ENCODE assay signal across 9 cellular contexts in the genomic region with DNA sequence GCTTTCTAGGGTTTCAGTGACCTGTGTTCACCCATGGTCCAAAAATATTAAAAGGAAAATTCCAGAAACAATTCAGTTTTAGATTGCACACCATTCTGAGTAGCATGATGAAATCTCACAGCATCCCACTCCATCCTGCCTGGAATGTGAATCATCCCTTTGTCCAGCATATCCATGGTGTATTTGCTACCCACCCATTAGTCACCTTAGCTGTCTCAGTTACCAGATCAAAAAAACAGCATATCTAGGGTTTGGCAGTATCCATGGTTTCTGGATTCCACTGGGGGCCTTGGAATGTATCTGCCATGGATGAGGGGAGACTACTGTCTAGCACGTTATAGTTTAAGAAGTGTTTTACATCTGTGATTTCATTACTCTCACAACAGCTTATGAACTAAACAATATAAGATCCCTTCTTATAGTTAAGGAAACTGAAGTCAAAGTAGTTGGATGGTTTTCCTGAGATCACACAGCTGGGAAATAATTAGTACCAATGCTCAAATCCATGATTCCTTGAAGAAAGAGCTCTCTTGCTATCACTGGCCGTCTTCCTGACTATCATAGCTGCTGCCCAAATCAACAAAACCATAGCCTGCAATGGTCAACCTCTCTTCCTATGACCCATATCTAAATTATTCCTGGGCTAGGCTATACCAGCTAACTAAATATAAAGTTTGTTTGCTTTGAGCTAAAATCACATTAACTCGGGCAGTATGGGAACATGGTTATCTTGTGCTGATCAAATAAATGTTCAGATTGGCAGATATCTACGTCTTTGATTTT.
DNase-seq lines count a peak whose midpoint lies in the region; ATAC-seq and TF ChIP-seq lines count a peak whose summit lies in the region.
"Had no signal": no experiment of that assay in that cellular context is flagged by ENCODE, and none has a peak within 500 bp of the region (broad histone marks: within the 10 kb centered on the region; RNA-seq: fewer than 3 reads in every experiment).

No MANE protein-coding gene starts in this region.

- 63% methylated on average over 4 of the region's 4 CpGs for WGBS in hepatocyte (ENCODE audit: low lambda C conversion rate, missing lambda C conversion rate)

- peak; percentile 41 for DNase-seq in HFF-Myc (ENCODE audit: extremely low read depth, low read depth)
- peak; percentile 94 for DNase-seq in amniotic epithelial cell (ENCODE audit: low read depth)
- DNase-seq in hepatocyte (ENCODE audit: low spot score): no peak
- DNase-seq in tibial artery: no peak
- no peak for DNase-seq in GF-D8 (lab: John Stamatoyannopoulos, UW)
- DNase-seq in occipital lobe (lab: John Stamatoyannopoulos, UW): no peak
- DNase-seq: retina had no signal

- no peak overlapping the region for H3K4me2 ChIP-seq in hepatocyte

- peak overlapping the region; percentile 67 for H3K27ac ChIP-seq in hepatocyte
- H3K27ac ChIP-seq in tibial artery: peak overlapping the region; percentile 77 to 86

- intact Hi-C loops in tibial artery (cut with DNase I; ENCODE audit: low total_unique reads): loop anchor here (10.0 kb wide), 1 partner anchor 68 kb away; no protein-coding TSS in a partner anchor

- H3K4me1 ChIP-seq in hepatocyte (ENCODE audit: insufficient read depth): peaks cover 22% of the 10 kb centered on the region
- H3K4me1 ChIP-seq in tibial artery: peaks cover 6 to 81% (median 53%) of the 10 kb centered on the region in 4 donors

- H3K79me2 ChIP-seq in hepatocyte: no peaks in the 10 kb centered on the region

- H3K4me3 ChIP-seq in HFF-Myc (replicated peaks; ENCODE audit: low read depth, low read length) (no peak overlapping the region), hepatocyte (no peak overlapping the region), tibial artery (no peak overlapping the region)

- H4K20me1 ChIP-seq in hepatocyte (ENCODE audit: insufficient read depth, poor library complexity, severe bottlenecking): no peaks in the 10 kb centered on the region

- no peak for ATAC-seq in HG03342 (IDR thresholded peaks at IDR 0.05; ENCODE audit: unreplicated experiment)
- no peak for ATAC-seq in GM21576 (IDR thresholded peaks at IDR 0.05; ENCODE audit: unreplicated experiment)

- H3K27me3 ChIP-seq in hepatocyte (no peaks in the 10 kb centered on the region), tibial artery (no peaks in the 10 kb centered on the region)

- no peaks in the 10 kb centered on the region for H3K9me2 ChIP-seq in hepatocyte (replicated peaks; ENCODE audit: insufficient read depth)

- H3K9me3 ChIP-seq in hepatocyte (ENCODE audit: low read depth): no peaks in the 10 kb centered on the region
- no peaks in the 10 kb centered on the region for H3K9me3 ChIP-seq in tibial artery

- H3K36me3 ChIP-seq in hepatocyte (replicated peaks; ENCODE audit: insufficient read depth, low read depth) (no peaks in the 10 kb centered on the region), tibial artery (peaks cover 51 to 52% (median 51%) of the 10 kb centered on the region in 3 donors)

- no peak for TF ChIP-seq CTCF in HFF-Myc (IDR thresholded peaks at IDR 0.05; ENCODE audit: low read depth, low read length, missing control alignments)
- TF ChIP-seq CTCF in hepatocyte (IDR thresholded peaks at IDR 0.05; ENCODE audit: poor library complexity): no peak
- no peak for TF ChIP-seq CTCF in tibial artery (IDR thresholded peaks at IDR 0.05)

- H2AFZ ChIP-seq in hepatocyte: no peak overlapping the region

Comparison
In these comparisons a context has a peak if more than half of its experiments do, and no peak if none do; other contexts are left out.
1. DNase-seq: peak in HFF-Myc (single experiment) and amniotic epithelial cell (single experiment); none in hepatocyte (single experiment), tibial artery (0 of 2), GF-D8 (single experiment) and occipital lobe (single experiment).